Comparison of ENCODE assay signal across 22 cellular contexts in the genomic region with DNA sequence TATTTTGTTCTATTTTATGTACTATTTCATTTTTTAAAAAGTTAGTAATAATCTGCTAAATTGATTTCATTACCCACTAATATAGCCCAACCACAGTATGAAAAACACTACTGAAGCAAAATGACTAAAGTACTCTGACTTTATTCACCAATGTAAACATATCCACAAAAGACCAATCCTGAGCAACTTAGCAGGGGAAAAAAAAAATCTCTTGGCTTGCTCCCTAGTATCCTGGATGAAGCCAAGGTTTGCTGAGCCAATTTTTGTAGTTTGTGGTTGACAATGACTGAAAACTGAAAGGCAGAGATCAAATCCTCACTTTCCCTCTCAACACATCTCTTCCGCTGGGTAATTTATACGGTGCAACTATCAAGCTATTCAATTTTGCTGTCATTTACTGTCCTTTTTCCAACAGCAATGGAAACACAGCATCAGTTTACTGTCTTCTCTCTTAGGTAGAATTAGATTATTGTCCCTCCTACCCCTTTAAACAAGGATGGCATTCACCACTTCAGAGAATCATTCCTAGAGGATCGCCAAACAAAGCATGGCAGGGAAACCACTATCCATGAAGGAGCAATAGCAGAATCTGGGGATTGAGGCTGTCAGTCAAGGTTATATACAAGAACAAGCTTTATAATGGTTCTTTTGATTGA.
DNase-seq lines count a peak whose midpoint lies in the region; ATAC-seq, FAIRE-seq and TF ChIP-seq lines count a peak whose summit lies in the region.
"Had no signal": no experiment of that assay in that cellular context is flagged by ENCODE, and none has a peak within 500 bp of the region (broad histone marks: within the 10 kb centered on the region; RNA-seq: fewer than 3 reads in every experiment).

No MANE protein-coding gene starts in this region.

- intact Hi-C loops in left ventricle myocardium superior (cut with micrococcal nuclease), result no loop called here
- intact Hi-C loops in Right ventricle myocardium inferior (cut with DNase I), result no loop called here

- no peak for TF ChIP-seq CTCF in astrocyte of the cerebellum (IDR thresholded peaks at IDR 0.05; ENCODE audit: low read depth, low read length, missing control alignments)

- H3K4me3 ChIP-seq in astrocyte of the cerebellum (ENCODE audit: low read depth, low read length), result no peak overlapping the region
- H3K4me3 ChIP-seq: BLaER1, SJSA1 had no signal

- DNase-seq in left ventricle myocardium superior (no peak), Right ventricle myocardium inferior (ENCODE audit: missing footprints) (no peak), astrocyte of the cerebellum (ENCODE audit: low read depth) (peak; percentile 44), globus pallidus (ENCODE audit: low spot score) (peak; percentile 24), stromal cell of bone marrow (ENCODE audit: low read depth) (peak; percentile 58), GM12892 (ENCODE audit: insufficient read length) (no peak)
- no peak for DNase-seq in stimulated activated naive CD4-positive, alpha-beta T cell (lab: John Stamatoyannopoulos, UW)
- DNase-seq: activated gamma-delta T cell treated with Interleukin-2 at 50 U/mL for 16 hours; amygdala; effector CD8-positive, alpha-beta T cell; EL; immature natural killer cell; naive thymus-derived CD4-positive, alpha-beta T cell; NCI-H774; OCI-M1; right cardiac atrium; stimulated activated CD8-positive, alpha-beta memory T cell treated with anti-CD3 and anti-CD28 coated beads, Interleukin-4, amount 100 ng/mL, for 48 hours; WERI-Rb-1 had no signal

- TF ChIP-seq POLR2A in GM12892 (IDR thresholded peaks at IDR 0.05; ENCODE audit: low read depth, low read length), result no peak

- in situ Hi-C loops in astrocyte of the cerebellum (cut with HindIII; ENCODE audit: low sequenced_read_pairs), result no loop called here

- no peak for FAIRE-seq in GM12892 (lab: Jason Lieb, UNC)

- ATAC-seq in left ventricle myocardium superior (peak; percentile 38), Right ventricle myocardium inferior (no peak), GM19023 (IDR thresholded peaks at IDR 0.05; ENCODE audit: unreplicated experiment) (no peak)
- ATAC-seq: esophagus mucosa; naive thymus-derived CD4-positive, alpha-beta T cell had no signal

Comparison
In these comparisons a context has a peak if more than half of its experiments do, and no peak if none do; other contexts are left out.
1. DNase-seq: peak in astrocyte of the cerebellum (single experiment), globus pallidus (single experiment) and stromal cell of bone marrow (single experiment); none in left ventricle myocardium superior (single experiment), Right ventricle myocardium inferior (single experiment), stimulated activated naive CD4-positive, alpha-beta T cell (0 of 6) and GM12892 (single experiment).